In genomic region chr11:46948378-46949131, GRCh38 we compare ENCODE assay signal across 9 cellular contexts. TPM values are rescaled to one million over a fixed set of nuclear protein-coding genes. Genes with fewer than 3 reads are reported as not detected.
DNase-seq lines count a peak whose midpoint lies in the region; ATAC-seq lines count a peak whose summit lies in the region.
"Had no signal": no experiment of that assay in that cellular context is flagged by ENCODE, and none has a peak within 500 bp of the region (broad histone marks: within the 10 kb centered on the region; RNA-seq: fewer than 3 reads in every experiment).

No MANE protein-coding gene starts in this region.

- no peak for ATAC-seq in Right ventricle myocardium superior (ENCODE audit: poor library complexity)

- peak; percentile 72 for DNase-seq in AG08395 (ENCODE audit: low spot score)
- peak; percentile 22 for DNase-seq in HT-29 (ENCODE audit: low spot score)
- peak; percentile 77 for DNase-seq in amniotic epithelial cell (ENCODE audit: low read depth)
- peak; percentile 49 for DNase-seq in kidney glomerular epithelial cell (lab: John Stamatoyannopoulos, UW)
- DNase-seq in superior temporal gyrus (ENCODE audit: extremely low spot score): no peak
- DNase-seq in GF-D8 (lab: John Stamatoyannopoulos, UW): no peak
- no peak for DNase-seq in stimulated activated CD4-positive, alpha-beta T cell treated with anti-CD3 and anti-CD28 coated beads, Interleukin-15, amount 100 ng/mL, for 24 hours
- no peak for DNase-seq in Right ventricle myocardium superior
- DNase-seq: cortex of kidney had no signal

- intact Hi-C loops in Right ventricle myocardium superior (cut with DNase I): no loop called here

RNA-seq across cellular contexts. Expression of gene CSTPP1, which starts 12.0 kb away (rescaled TPM):
- 45.7 and 61.6 TPM in 2 replicates for total RNA-seq in HT-29 (2014; rRNA removed; shearing (Covaris generic))
- 10.0 TPM for total RNA-seq in Right ventricle myocardium superior

RNA-seq across cellular contexts. Expression of gene LRP4, which starts 30.2 kb away (rescaled TPM):
- total RNA-seq in HT-29 (2014; rRNA removed; shearing (Covaris generic)): 0.15 TPM in 1 of 2 replicates, not detected in the other
- 20.3 TPM for total RNA-seq in Right ventricle myocardium superior

Comparison
In these comparisons a context has a peak if more than half of its experiments do, and no peak if none do; other contexts are left out.
1. DNase-seq: peak in AG08395 (single experiment), HT-29 (single experiment), amniotic epithelial cell (single experiment) and kidney glomerular epithelial cell (single experiment); none in superior temporal gyrus (single experiment), GF-D8 (single experiment), stimulated activated CD4-positive, alpha-beta T cell treated with anti-CD3 and anti-CD28 coated beads, Interleukin-15, amount 100 ng/mL, for 24 hours (single experiment) and Right ventricle myocardium superior (single experiment).
2. RNA of gene LRP4, which starts 30.2 kb away (total RNA-seq): 20.3 TPM in Right ventricle myocardium superior (single experiment); 0.15 TPM in HT-29; every median in the first group is over 10 times any median in the second.